ENCODE assay signal across 9 cellular contexts in the genomic region with DNA sequence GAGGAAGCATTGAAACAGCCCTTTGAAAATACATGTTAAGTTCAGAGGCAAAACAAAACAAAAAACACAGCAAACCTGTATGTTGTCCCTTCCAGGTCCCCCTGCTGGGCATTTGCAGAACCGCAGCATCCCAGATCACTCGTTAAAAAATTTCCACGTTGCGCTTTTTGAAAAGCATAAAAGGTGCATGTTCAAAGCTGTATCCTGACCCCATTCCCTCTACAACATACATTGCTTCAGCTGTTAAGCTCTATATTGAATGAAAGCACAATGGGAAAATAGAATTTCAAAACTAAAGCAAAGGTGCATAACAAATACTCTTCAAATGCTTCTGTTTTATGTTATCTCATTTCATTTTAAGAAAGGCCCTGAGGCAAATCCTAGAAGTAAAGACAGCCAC.
DNase-seq lines count a peak whose midpoint lies in the region; ATAC-seq and TF ChIP-seq lines count a peak whose summit lies in the region.
"Had no signal": no experiment of that assay in that cellular context is flagged by ENCODE, and none has a peak within 500 bp of the region (broad histone marks: within the 10 kb centered on the region; RNA-seq: fewer than 3 reads in every experiment).

No MANE protein-coding gene starts in this region.

- H3K4me1 Mint-ChIP-seq in activated CD4-positive, alpha-beta T cell treated with anti-CD3 and anti-CD28 coated beads, Interleukin-2, amount 10 ng/mL, durations not matched to agents 7 days and 5 days, result no peaks in the 10 kb centered on the region

- no peaks in the 10 kb centered on the region for H3K36me3 Mint-ChIP-seq in activated CD4-positive, alpha-beta T cell treated with anti-CD3 and anti-CD28 coated beads, Interleukin-2, amount 10 ng/mL, durations not matched to agents 7 days and 5 days (ENCODE audit: low read depth)
- H3K36me3 Mint-ChIP-seq: activated naive CD4-positive, alpha-beta T cell treated with anti-CD3 and anti-CD28 coated beads, Interleukin-2, amount 50 U/mL, for 72 hours had no signal

- DNase-seq in NCI-H510A treated with DMSO at 0.1 percent for 48 hours (lab: John Stamatoyannopoulos, UW), result peak; percentile 26
- DNase-seq in NCI-H510A (lab: John Stamatoyannopoulos, UW), result no peak
- DNase-seq in NCI-H1694 treated with DMSO at 0.1 percent for 48 hours (lab: John Stamatoyannopoulos, UW), result peak; percentile 12
- peak; percentile 47 for DNase-seq in activated CD4-positive, alpha-beta T cell treated with anti-CD3 and anti-CD28 coated beads, Interleukin-2, amount 10 ng/mL, durations not matched to agents 7 days and 5 days
- peak; percentile 9 to 39 for DNase-seq in erythroblast (lab: John Stamatoyannopoulos, UW)
- peak; percentile 79 for DNase-seq in omental fat pad (ENCODE audit: low spot score)
- no peak for DNase-seq in middle frontal gyrus (ENCODE audit: extremely low spot score, low spot score)

- ATAC-seq in omental fat pad (ENCODE audit: low FRiP score) (no peak), GM19455 (IDR thresholded peaks at IDR 0.05; ENCODE audit: unreplicated experiment) (no peak)
- ATAC-seq: activated naive CD4-positive, alpha-beta T cell treated with anti-CD3 and anti-CD28 coated beads, Interleukin-2, amount 50 U/mL, for 72 hours had no signal

- no peak for TF ChIP-seq POLR2A in erythroblast (IDR thresholded peaks at IDR 0.05; ENCODE audit: low read length)

- no peaks in the 10 kb centered on the region for H3K9me3 Mint-ChIP-seq in activated CD4-positive, alpha-beta T cell treated with anti-CD3 and anti-CD28 coated beads, Interleukin-2, amount 10 ng/mL, durations not matched to agents 7 days and 5 days
- H3K9me3 Mint-ChIP-seq: activated naive CD4-positive, alpha-beta T cell treated with anti-CD3 and anti-CD28 coated beads, Interleukin-2, amount 50 U/mL, for 72 hours had no signal

- no peak overlapping the region for H3K4me3 Mint-ChIP-seq in activated CD4-positive, alpha-beta T cell treated with anti-CD3 and anti-CD28 coated beads, Interleukin-2, amount 10 ng/mL, durations not matched to agents 7 days and 5 days

- CTCF ChIA-PET in activated CD4-positive, alpha-beta T cell treated with anti-CD3 and anti-CD28 coated beads, Interleukin-2, amount 10 ng/mL, durations not matched to agents 7 days and 5 days (lab: Charles Lee), result no interaction called here

- POLR2A ChIA-PET in activated CD4-positive, alpha-beta T cell treated with anti-CD3 and anti-CD28 coated beads, Interleukin-2, amount 10 ng/mL, durations not matched to agents 7 days and 5 days (lab: Charles Lee), result no interaction called here

- H3K27me3 Mint-ChIP-seq in activated CD4-positive, alpha-beta T cell treated with anti-CD3 and anti-CD28 coated beads, Interleukin-2, amount 10 ng/mL, durations not matched to agents 7 days and 5 days, result peaks cover 7% of the 10 kb centered on the region

- peak in 1 of 3 donors; percentile 59 for TF ChIP-seq CTCF in omental fat pad (IDR thresholded peaks at IDR 0.05)

- H3K27ac Mint-ChIP-seq in activated CD4-positive, alpha-beta T cell treated with anti-CD3 and anti-CD28 coated beads, Interleukin-2, amount 10 ng/mL, durations not matched to agents 7 days and 5 days, result no peak overlapping the region
- H3K27ac Mint-ChIP-seq: activated naive CD4-positive, alpha-beta T cell treated with anti-CD3 and anti-CD28 coated beads, Interleukin-2, amount 50 U/mL, for 72 hours had no signal

Comparison
In these comparisons a context has a peak if more than half of its experiments do, and no peak if none do; other contexts are left out.
1. DNase-seq: peak in NCI-H510A treated with DMSO at 0.1 percent for 48 hours (single experiment), NCI-H1694 treated with DMSO at 0.1 percent for 48 hours (single experiment), activated CD4-positive, alpha-beta T cell treated with anti-CD3 and anti-CD28 coated beads, Interleukin-2, amount 10 ng/mL, durations not matched to agents 7 days and 5 days (single experiment), erythroblast (2 of 2) and omental fat pad (single experiment); none in NCI-H510A (single experiment) and middle frontal gyrus (single experiment).